Comparison of ENCODE assay signal across 8 cellular contexts in genomic region chr12:66168410-66168809, GRCh38. TPM values are rescaled to one million over a fixed set of nuclear protein-coding genes. Genes with fewer than 3 reads are reported as not detected.
DNase-seq lines count a peak whose midpoint lies in the region; TF ChIP-seq lines count a peak whose summit lies in the region.

No MANE protein-coding gene starts in this region.

- peak overlapping the region; percentile 94 for H3K4me3 ChIP-seq in GM08714 (ENCODE audit: low read length)
- peak overlapping the region; percentile 99 for H3K4me3 ChIP-seq in rectal smooth muscle tissue (ENCODE audit: low read length)

- H3K27me3 ChIP-seq in rectal smooth muscle tissue (ENCODE audit: control insufficient read depth, insufficient read depth, low read length): no peaks in the 10 kb centered on the region

- H3K4me1 Mint-ChIP-seq in endothelial cell (ENCODE audit: unreplicated experiment): peaks cover 5% of the 10 kb centered on the region

- H3K36me3 ChIP-seq in rectal smooth muscle tissue (ENCODE audit: control insufficient read depth, insufficient read depth, low read length): peaks cover 2% of the 10 kb centered on the region

- H3K9me3 Mint-ChIP-seq in endothelial cell (ENCODE audit: unreplicated experiment): no peaks in the 10 kb centered on the region

- H3K27ac ChIP-seq in rectal smooth muscle tissue (ENCODE audit: low read depth, low read length) (peak overlapping the region; percentile 100), substantia nigra (ENCODE audit: low read depth, low read length, poor library complexity, severe bottlenecking) (no peak overlapping the region)

- H3K4me1 ChIP-seq in rectal smooth muscle tissue (ENCODE audit: control insufficient read depth, insufficient read depth, low read length): peaks cover 6% of the 10 kb centered on the region

- peaks cover 10% of the 10 kb centered on the region for H3K27me3 Mint-ChIP-seq in endothelial cell (ENCODE audit: unreplicated experiment)

- DNase-seq in OCI-M1 (lab: John Stamatoyannopoulos, UW): peak; percentile 73
- no peak for DNase-seq in endothelial cell (ENCODE audit: low spot score)
- no peak for DNase-seq in NCI-H2227 treated with DMSO at 0.1 percent for 48 hours (lab: John Stamatoyannopoulos, UW)
- DNase-seq in NK-92 treated with Interleukin-12 subunit alpha and Interleukin-12 subunit beta, amount 100 ng/mL, for 24 hours (lab: John Stamatoyannopoulos, UW): no peak
- DNase-seq in RPMI8226: no peak
- DNase-seq in substantia nigra (lab: John Stamatoyannopoulos, UW): no peak

- peak overlapping the region; percentile 97 for H3K4me3 Mint-ChIP-seq in endothelial cell (ENCODE audit: unreplicated experiment)

- H3K36me3 Mint-ChIP-seq in endothelial cell (ENCODE audit: low read depth, unreplicated experiment): peaks cover 17% of the 10 kb centered on the region

- H3K9ac ChIP-seq in rectal smooth muscle tissue (ENCODE audit: low read length): peak overlapping the region; percentile 27

- TF ChIP-seq CTCF in endothelial cell (IDR thresholded peaks at IDR 0.05; ENCODE audit: unreplicated experiment): no peak

- peak overlapping the region; percentile 98 for H3K27ac Mint-ChIP-seq in endothelial cell (ENCODE audit: unreplicated experiment)

RNA-seq across cellular contexts. Expression of gene TMBIM4, which starts 1.4 kb away (rescaled TPM):
- total RNA-seq in endothelial cell (ENCODE audit: unreplicated experiment): 52.5 TPM

RNA-seq across cellular contexts. Expression of gene IRAK3, which starts 20.6 kb away (rescaled TPM):
- 4.9 TPM for total RNA-seq in endothelial cell (ENCODE audit: unreplicated experiment)

RNA-seq across cellular contexts. Expression of gene LLPH, which starts 37.9 kb away (rescaled TPM):
- total RNA-seq in endothelial cell (ENCODE audit: unreplicated experiment): 20.9 TPM
